In genomic region chr1:40040511-40041465, GRCh38 we compare ENCODE assay signal across 8 cellular contexts. TPM values are rescaled to one million over a fixed set of nuclear protein-coding genes. Genes with fewer than 3 reads are reported as not detected.
A peak's percentile ranks its signal among the peaks of the same experiment; 100 is the strongest.
DNase-seq lines count a peak whose midpoint lies in the region; ATAC-seq and TF ChIP-seq lines count a peak whose summit lies in the region.

TSS of gene CAP1 (plus strand) at chr1:40040729. CDS start at chr1:40059347, 18,618 bp downstream.

- no peaks in the 10 kb centered on the region for H3K9me2 ChIP-seq in OCI-LY7 (ENCODE audit: insufficient read depth, low read length)

- H3K79me2 ChIP-seq in OCI-LY7 (ENCODE audit: insufficient read depth, low read depth, low read length): peaks cover 51% of the 10 kb centered on the region

- H3K27ac ChIP-seq in HUES64 (ENCODE audit: low read depth, low read length) (peak within 1 kb of the TSS; percentile 100), OCI-LY7 (ENCODE audit: low read depth, low read length, poor library complexity, severe bottlenecking) (peak within 1 kb of the TSS; percentile 99)

- no peaks in the 10 kb centered on the region for H3K27me3 ChIP-seq in HUES64 (ENCODE audit: insufficient read depth, low read length)

- POLR2A ChIA-PET in OCI-LY7 (lab: Charles Lee): interaction anchor here (0.6 to 3.9 kb wide), 7 partner anchors 10 to 309 kb away, joined by 3 to 54 read pairs (median 3); no protein-coding TSS in a partner anchor

- H3K27me3 Mint-ChIP-seq in Calu3 (ENCODE audit: unreplicated experiment): no peaks in the 10 kb centered on the region
- peaks cover 15% of the 10 kb centered on the region for H3K27me3 Mint-ChIP-seq in endothelial cell (ENCODE audit: unreplicated experiment)

- intact Hi-C loops in Calu3 (cut with micrococcal nuclease; ENCODE audit: unreplicated experiment) (no loop called here), OCI-LY7 (cut with micrococcal nuclease; ENCODE audit: unreplicated experiment) (loop anchor here (1.0 kb wide), 2 partner anchors 19 to 24 kb away; no protein-coding TSS in a partner anchor)

- H3K36me3 Mint-ChIP-seq in Calu3 (ENCODE audit: insufficient read depth, unreplicated experiment) (peaks cover 53% of the 10 kb centered on the region), endothelial cell (ENCODE audit: low read depth, unreplicated experiment) (peaks cover 13% of the 10 kb centered on the region)

- peak within 1 kb of the TSS; percentile 99 for H3K4me2 ChIP-seq in OCI-LY7 (ENCODE audit: low read length)

- peak within 1 kb of the TSS; percentile 99 for H3K9ac ChIP-seq in HUES64 (ENCODE audit: low read depth, low read length)

- peak; percentile 70 for ATAC-seq in GM21447 (IDR thresholded peaks at IDR 0.05; ENCODE audit: unreplicated experiment)

- H2AFZ ChIP-seq in OCI-LY7 (ENCODE audit: low read length): peak within 1 kb of the TSS; percentile 56

- H3K4me1 ChIP-seq in HUES64 (ENCODE audit: insufficient read depth, low read length) (peaks cover 15% of the 10 kb centered on the region; the same call in 1 of the 2 replicates), OCI-LY7 (ENCODE audit: insufficient read depth, low read length, poor library complexity, severe bottlenecking) (peaks cover 49% of the 10 kb centered on the region)

- TSS peak; percentile 75 for BruUV-seq in Calu3 (replicated peaks; lab: Mats Ljungman, UMichigan)
- BruUV-seq in OCI-LY7 (replicated peaks; lab: Mats Ljungman, UMichigan): TSS peak; percentile 77

- H3K27ac Mint-ChIP-seq in Calu3 (ENCODE audit: unreplicated experiment) (peak within 1 kb of the TSS; percentile 77), endothelial cell (ENCODE audit: unreplicated experiment) (peak within 1 kb of the TSS; percentile 98)

- H3K9me3 ChIP-seq in HUES64 (ENCODE audit: insufficient read depth, low read depth, low read length) (no peaks in the 10 kb centered on the region), OCI-LY7 (ENCODE audit: low read length) (no peaks in the 10 kb centered on the region)

- peaks cover 28% of the 10 kb centered on the region for H3K36me3 ChIP-seq in HUES64 (ENCODE audit: insufficient read depth, low read length)
- H3K36me3 ChIP-seq in OCI-LY7 (ENCODE audit: insufficient read depth, low read length): peaks cover 38% of the 10 kb centered on the region

- H3K4me3 ChIP-seq in HUES64 (ENCODE audit: low read length) (peak within 1 kb of the TSS; percentile 99), OCI-LY7 (ENCODE audit: low read depth, low read length, poor library complexity, severe bottlenecking) (peak within 1 kb of the TSS; percentile 96)

- 1% methylated on average over 65 of the region's 65 CpGs for WGBS in HUES64

- H3K9me3 Mint-ChIP-seq in Calu3 (ENCODE audit: low read depth, unreplicated experiment): no peaks in the 10 kb centered on the region
- H3K9me3 Mint-ChIP-seq in endothelial cell (ENCODE audit: unreplicated experiment): no peaks in the 10 kb centered on the region

- H3K4me1 Mint-ChIP-seq in Calu3 (ENCODE audit: low read depth, unreplicated experiment) (peaks cover 29% of the 10 kb centered on the region), endothelial cell (ENCODE audit: unreplicated experiment) (peaks cover 50% of the 10 kb centered on the region)

- CTCF ChIA-PET in Calu3 (lab: Charles Lee) (interaction anchor here (0.5 to 1.5 kb wide), 2 partner anchors 11 to 448 kb away, joined by 3 to 8 read pairs; no protein-coding TSS in a partner anchor), OCI-LY7 (lab: Charles Lee; ENCODE audit: unreplicated experiment) (interaction anchor here (1.0 kb wide), 1 partner anchor 20 kb away, joined by 3 read pairs; no protein-coding TSS in a partner anchor)

- peaks cover 21% of the 10 kb centered on the region; the same call in 1 of the 2 replicates for H4K20me1 ChIP-seq in OCI-LY7 (ENCODE audit: insufficient read depth, low read length)

- DNase-seq in Calu3: peak; percentile 99
- DNase-seq in OCI-LY7 (ENCODE audit: low spot score): peak; percentile 98
- peak; percentile 99 for DNase-seq in activated T-cell treated with anti-CD3 and anti-CD28 coated beads for 1 hour (ENCODE audit: low read depth)
- peak; percentile 100 for DNase-seq in endothelial cell (ENCODE audit: low spot score)
- DNase-seq in midbrain (lab: John Stamatoyannopoulos, UW): peak; percentile 99
- DNase-seq in stimulated activated CD8-positive, alpha-beta memory T cell treated with anti-CD3 and anti-CD28 coated beads, Interleukin-2, amount 100 ng/mL, for 48 hours (ENCODE audit: low read depth in 2 of 2): peak; percentile 100

- TF ChIP-seq CTCF in Calu3 (IDR thresholded peaks at IDR 0.05; ENCODE audit: unreplicated experiment) (no peak), OCI-LY7 (conservative IDR thresholded peaks at IDR 0.05; ENCODE audit: low read length) (no peak), endothelial cell (IDR thresholded peaks at IDR 0.05; ENCODE audit: unreplicated experiment) (no peak)

- peak within 1 kb of the TSS; percentile 85 for H3K4me3 Mint-ChIP-seq in Calu3 (ENCODE audit: low read depth, unreplicated experiment)
- H3K4me3 Mint-ChIP-seq in endothelial cell (ENCODE audit: unreplicated experiment): peak within 1 kb of the TSS; percentile 99

RNA-seq across cellular contexts. Expression of gene CAP1, which starts in this region (rescaled TPM):
- 307 and 309 TPM in 2 replicates for total RNA-seq in Calu3 (2022)
- 190 TPM for polyA plus RNA-seq in HUES64 (2013, experiment 1 of 2)
- polyA plus RNA-seq in HUES64 (2013, experiment 2 of 2): 193 TPM
- total RNA-seq in OCI-LY7 (2014; rRNA removed; shearing (Covaris generic)): 184 and 193 TPM in 2 replicates
- 276 and 296 TPM in 2 replicates for total RNA-seq in OCI-LY7 (2022)
- total RNA-seq in endothelial cell (ENCODE audit: unreplicated experiment): 378 TPM

Comparison
In these comparisons a context has a peak if more than half of its experiments do, and no peak if none do; other contexts are left out.
1. Peak in every context shown above with its lines: DNase-seq, ATAC-seq, H3K4me3 ChIP-seq and H3K27ac ChIP-seq.